ENCODE assay signal across 22 cellular contexts in genomic region chr10:61047788-61048560, GRCh38.
DNase-seq lines count a peak whose midpoint lies in the region; ATAC-seq and TF ChIP-seq lines count a peak whose summit lies in the region.
"Had no signal": no experiment of that assay in that cellular context is flagged by ENCODE, and none has a peak within 500 bp of the region (broad histone marks: within the 10 kb centered on the region; RNA-seq: fewer than 3 reads in every experiment).

No MANE protein-coding gene starts in this region.

- no peak overlapping the region for H3K27ac ChIP-seq in MM.1S (ENCODE audit: low read length)
- H3K27ac ChIP-seq: 22Rv1 had no signal

- no peak overlapping the region for H3K4me2 ChIP-seq in MM.1S (ENCODE audit: low read depth, low read length)
- H3K4me2 ChIP-seq: SK-N-SH had no signal

- H3K4me3 ChIP-seq in epithelial cell of esophagus (ENCODE audit: low read length) (no peak overlapping the region), MM.1S (ENCODE audit: low read length) (no peak overlapping the region)

- H2AFZ ChIP-seq in MM.1S (ENCODE audit: low read length) = no peak overlapping the region

- no peaks in the 10 kb centered on the region for H3K36me3 ChIP-seq in MM.1S (replicated peaks; ENCODE audit: insufficient read depth, low read length)

- no peaks in the 10 kb centered on the region for H3K9me2 ChIP-seq in MM.1S (replicated peaks; ENCODE audit: insufficient read depth, low read length)
- H3K9me2 ChIP-seq: SK-N-SH had no signal

- no peak overlapping the region for H3K9ac ChIP-seq in MM.1S (ENCODE audit: low read length)
- H3K9ac ChIP-seq: SK-N-SH had no signal

- H3K4me1 ChIP-seq in MM.1S (ENCODE audit: low read length) = no peaks in the 10 kb centered on the region

- H3K79me2 ChIP-seq in MM.1S (ENCODE audit: low read length) = no peaks in the 10 kb centered on the region

- H3K27me3 ChIP-seq in MM.1S (replicated peaks; ENCODE audit: insufficient read depth, low read length) = no peaks in the 10 kb centered on the region

- TF ChIP-seq CTCF in epithelial cell of esophagus (IDR thresholded peaks at IDR 0.05; ENCODE audit: insufficient read depth, low read depth, low read length, missing control alignments) = no peak
- TF ChIP-seq CTCF in MM.1S (IDR thresholded peaks at IDR 0.05; ENCODE audit: low read length) = no peak

- DNase-seq in DMS53 (lab: John Stamatoyannopoulos, UW) (peak; percentile 8), DMS53 treated with DMSO at 0.1 percent for 48 hours (lab: John Stamatoyannopoulos, UW; ENCODE audit: unreplicated experiment) (no peak), RKO (ENCODE audit: low spot score) (peak; percentile 46), epithelial cell of esophagus (ENCODE audit: low read depth) (peak; percentile 11), MM.1S (no peak), C1 segment of cervical spinal cord (lab: John Stamatoyannopoulos, UW) (no peak)
- DNase-seq: CD4-positive, CD25-positive, alpha-beta regulatory T cell; DMS79; H7; KG1; NCI-H1930; NCI-H446; NCI-H526; NCI-H82; NK-92 treated with Interleukin-12 subunit alpha and Interleukin-12 subunit beta, amount 100 ng/mL, for 24 hours; SIG-M5; SK-N-SH; SW 1271; T-helper 17 cell had no signal

- H3F3A ChIP-seq in MM.1S (ENCODE audit: insufficient read depth, low read length) = no peaks in the 10 kb centered on the region

- ATAC-seq in HG02588 (IDR thresholded peaks at IDR 0.05; ENCODE audit: unreplicated experiment) (no peak), HG02571 (IDR thresholded peaks at IDR 0.05; ENCODE audit: unreplicated experiment) (no peak)
- ATAC-seq: T-helper 17 cell had no signal

- H3K9me3 ChIP-seq in MM.1S (replicated peaks; ENCODE audit: insufficient read depth, low read length) = no peaks in the 10 kb centered on the region
- H3K9me3 ChIP-seq: SK-N-SH had no signal

- no peaks in the 10 kb centered on the region for H4K20me1 ChIP-seq in MM.1S (ENCODE audit: insufficient read depth, low read length)

Comparison
In these comparisons a context has a peak if more than half of its experiments do, and no peak if none do; other contexts are left out.
1. DNase-seq: peak in DMS53 (single experiment), RKO (single experiment) and epithelial cell of esophagus (single experiment); none in DMS53 treated with DMSO at 0.1 percent for 48 hours (single experiment), MM.1S (single experiment) and C1 segment of cervical spinal cord (0 of 14).